In genomic region chr19:16379521-16380313, GRCh38 we compare ENCODE assay signal across 27 cellular contexts. TPM values are rescaled to one million over a fixed set of nuclear protein-coding genes. Genes with fewer than 3 reads are reported as not detected.
DNase-seq lines count a peak whose midpoint lies in the region; ATAC-seq and TF ChIP-seq lines count a peak whose summit lies in the region.
"Had no signal": no experiment of that assay in that cellular context is flagged by ENCODE, and none has a peak within 500 bp of the region (broad histone marks: within the 10 kb centered on the region; RNA-seq: fewer than 3 reads in every experiment).

No MANE protein-coding gene starts in this region.

- peaks cover 43 to 94% (median 69%) of the 10 kb centered on the region in 7 donors for H3K4me1 Mint-ChIP-seq in naive thymus-derived CD4-positive, alpha-beta T cell
- peaks cover 78% of the 10 kb centered on the region for H3K4me1 Mint-ChIP-seq in stimulated activated memory B cell treated with anti-CD40 and anti-IgM and Interleukin-4, amounts not matched to agents 10 μg/mL and 1 μg/mL and 100 μg/mL, for 72 hours

- peak overlapping the region; percentile 92 for H3K27ac ChIP-seq in cardiac muscle cell
- no peak overlapping the region for H3K27ac ChIP-seq in right cardiac atrium (ENCODE audit: low read length)
- peak overlapping the region; percentile 84 for H3K27ac ChIP-seq in naive thymus-derived CD4-positive, alpha-beta T cell (ENCODE audit: low read depth, low read length)
- H3K27ac ChIP-seq: lower lobe of right lung, right lobe of liver, vagina had no signal

- H3K4me3 ChIP-seq in cardiac muscle cell (no peak overlapping the region), right cardiac atrium (ENCODE audit: low read length) (no peak overlapping the region)
- H3K4me3 ChIP-seq in naive thymus-derived CD4-positive, alpha-beta T cell (ENCODE audit: low read length), result no peak overlapping the region
- H3K4me3 ChIP-seq: heart right ventricle, lower lobe of right lung, right lobe of liver, tibial artery, vagina had no signal

- no peaks in the 10 kb centered on the region for H3K27me3 Mint-ChIP-seq in naive thymus-derived CD4-positive, alpha-beta T cell
- H3K27me3 Mint-ChIP-seq in stimulated activated memory B cell treated with anti-CD40 and anti-IgM and Interleukin-4, amounts not matched to agents 10 μg/mL and 1 μg/mL and 100 μg/mL, for 72 hours, result no peaks in the 10 kb centered on the region
- H3K27me3 Mint-ChIP-seq: activated CD4-positive, alpha-beta T cell treated with anti-CD3 and anti-CD28 coated beads for 36 hours had no signal

- peaks cover 31% of the 10 kb centered on the region for H3K4me1 ChIP-seq in cardiac muscle cell (ENCODE audit: low read depth)
- peaks cover 13% of the 10 kb centered on the region for H3K4me1 ChIP-seq in right cardiac atrium (ENCODE audit: control insufficient read depth, insufficient read depth, low read length)
- H3K4me1 ChIP-seq in naive thymus-derived CD4-positive, alpha-beta T cell (ENCODE audit: control insufficient read depth in 2 of 2, insufficient read depth in 2 of 2, low read length in 2 of 2), result peaks cover 63 to 85% of the 10 kb centered on the region in 2 donors

- H3K27me3 ChIP-seq in cardiac muscle cell, result no peaks in the 10 kb centered on the region
- no peaks in the 10 kb centered on the region for H3K27me3 ChIP-seq in right cardiac atrium (ENCODE audit: control insufficient read depth, insufficient read depth)
- H3K27me3 ChIP-seq in naive thymus-derived CD4-positive, alpha-beta T cell (ENCODE audit: control insufficient read depth in 2 of 2, insufficient read depth in 2 of 2, low read length in 2 of 2), result no peaks in the 10 kb centered on the region
- H3K27me3 ChIP-seq: heart right ventricle, right lobe of liver, tibial artery, vagina had no signal

- POLR2A ChIA-PET in naive thymus-derived CD4-positive, alpha-beta T cell (lab: Charles Lee), result interaction anchor here (5.5 to 35.0 kb wide), 3 partner anchors 17 to 133 kb away, joined by 87 to 4370 read pairs (median 1067); partner anchors contain the start of gene KLF2

- WGBS in right cardiac atrium, result 96% methylated on average over 21 of the region's 21 CpGs

- CTCF ChIA-PET in naive thymus-derived CD4-positive, alpha-beta T cell (lab: Charles Lee), result interaction anchor here (0.6 to 5.5 kb wide), 3 partner anchors 9 to 133 kb away, joined by 4 to 140 read pairs (median 85); no protein-coding TSS in a partner anchor

- no peak for ATAC-seq in right cardiac atrium
- ATAC-seq in naive thymus-derived CD4-positive, alpha-beta T cell, result no peak
- ATAC-seq in stimulated activated memory B cell treated with anti-CD40 and anti-IgM and Interleukin-4, amounts not matched to agents 10 μg/mL and 1 μg/mL and 100 μg/mL, for 72 hours, result no peak
- no peak for ATAC-seq in HG02610 (IDR thresholded peaks at IDR 0.05; ENCODE audit: unreplicated experiment)
- ATAC-seq: activated CD4-positive, alpha-beta T cell treated with anti-CD3 and anti-CD28 coated beads for 36 hours; heart right ventricle; lower lobe of right lung; Panc1; right lobe of liver had no signal

- intact Hi-C loops in right cardiac atrium (cut with DNase I), result loop anchor here in 3 of 4 donors (5.0 kb wide), 4 partner anchors 37 to 132 kb away; no protein-coding TSS in a partner anchor
- intact Hi-C loops in naive thymus-derived CD4-positive, alpha-beta T cell (cut with micrococcal nuclease), result no loop called here

- H3K36me3 Mint-ChIP-seq in naive thymus-derived CD4-positive, alpha-beta T cell, result peaks cover 0 to 33% (median 9%) of the 10 kb centered on the region in 5 donors
- H3K36me3 Mint-ChIP-seq in stimulated activated memory B cell treated with anti-CD40 and anti-IgM and Interleukin-4, amounts not matched to agents 10 μg/mL and 1 μg/mL and 100 μg/mL, for 72 hours, result peaks cover 61% of the 10 kb centered on the region

- TF ChIP-seq CTCF in cardiac muscle cell (IDR thresholded peaks at IDR 0.05; ENCODE audit: low read depth, low read length), result no peak

- H3K9me3 ChIP-seq in cardiac muscle cell (ENCODE audit: low read depth) (no peaks in the 10 kb centered on the region), right cardiac atrium (ENCODE audit: control insufficient read depth, low read length) (no peaks in the 10 kb centered on the region)
- no peaks in the 10 kb centered on the region for H3K9me3 ChIP-seq in naive thymus-derived CD4-positive, alpha-beta T cell (ENCODE audit: control insufficient read depth in 2 of 3, low read length in 3 of 3)
- H3K9me3 ChIP-seq: heart right ventricle, lower lobe of right lung, right lobe of liver, tibial artery, vagina had no signal

- DNase-seq in cardiac muscle cell (ENCODE audit: low read depth in 1 of 2, low spot score in 1 of 2) (no peak), right cardiac atrium (no peak), RKO (ENCODE audit: low spot score) (peak; percentile 9), AG08395 (ENCODE audit: low spot score) (no peak), dermis blood vessel endothelial cell (no peak)
- peak in 1 of 9 donors; percentile 19 for DNase-seq in naive thymus-derived CD4-positive, alpha-beta T cell
- DNase-seq: activated CD4-positive, alpha-beta T cell treated with anti-CD3 and anti-CD28 coated beads for 36 hours; activated naive CD4-positive, alpha-beta T cell; activated T-cell treated with anti-CD3 and anti-CD28 coated beads, Interleukin-2, amount 50 U/mL, for 48 hours; cerebellar nuclear complex; COR-L47; DMS53; heart right ventricle; IMR-90; MV-4-11; NCI-H2107; NCI-H345; nephron progenitor cell; SIG-M5; stimulated activated CD4-positive, alpha-beta T cell treated with anti-CD3 and anti-CD28 coated beads, Interleukin-4, amount 100 ng/mL, for 1 hour; tibial artery had no signal

- H3K9me3 Mint-ChIP-seq in naive thymus-derived CD4-positive, alpha-beta T cell, result no peaks in the 10 kb centered on the region
- H3K9me3 Mint-ChIP-seq in stimulated activated memory B cell treated with anti-CD40 and anti-IgM and Interleukin-4, amounts not matched to agents 10 μg/mL and 1 μg/mL and 100 μg/mL, for 72 hours, result no peaks in the 10 kb centered on the region
- H3K9me3 Mint-ChIP-seq: nephron progenitor cell had no signal

- H3K27ac Mint-ChIP-seq in naive thymus-derived CD4-positive, alpha-beta T cell, result peak overlapping the region in 5 of 9 donors; percentile 32 to 97 (median 91)
- peak overlapping the region; percentile 51 for H3K27ac Mint-ChIP-seq in stimulated activated memory B cell treated with anti-CD40 and anti-IgM and Interleukin-4, amounts not matched to agents 10 μg/mL and 1 μg/mL and 100 μg/mL, for 72 hours
- H3K27ac Mint-ChIP-seq: activated CD4-positive, alpha-beta T cell treated with anti-CD3 and anti-CD28 coated beads for 36 hours; nephron progenitor cell had no signal

- no peak overlapping the region for H3K4me3 Mint-ChIP-seq in naive thymus-derived CD4-positive, alpha-beta T cell
- no peak overlapping the region for H3K4me3 Mint-ChIP-seq in stimulated activated memory B cell treated with anti-CD40 and anti-IgM and Interleukin-4, amounts not matched to agents 10 μg/mL and 1 μg/mL and 100 μg/mL, for 72 hours
- H3K4me3 Mint-ChIP-seq: activated CD4-positive, alpha-beta T cell treated with anti-CD3 and anti-CD28 coated beads for 36 hours; nephron progenitor cell had no signal

- H3K36me3 ChIP-seq in cardiac muscle cell, result peaks cover 12% of the 10 kb centered on the region
- peaks cover 0 to 13% (median 0%) of the 10 kb centered on the region in 3 experiments for H3K36me3 ChIP-seq in naive thymus-derived CD4-positive, alpha-beta T cell (ENCODE audit: control insufficient read depth in 2 of 3, insufficient read depth in 3 of 3, low read length in 3 of 3)

RNA-seq across cellular contexts. Expression of gene KLF2, which starts 55.1 kb away (rescaled TPM):
- 7.8 and 13.4 TPM in 2 replicates for total RNA-seq in cardiac muscle cell
- polyA plus RNA-seq in cardiac muscle cell, result 10.9 and 12.1 TPM in 2 replicates
- 10 to 100 TPM; 53.3 to 73.5 (median 68.1) TPM for total RNA-seq in right cardiac atrium
- 30.9 TPM for polyA plus RNA-seq in right cardiac atrium
- 100 to 1,000 TPM; 195 to 630 (median 466) TPM for total RNA-seq in naive thymus-derived CD4-positive, alpha-beta T cell
- polyA plus RNA-seq in naive thymus-derived CD4-positive, alpha-beta T cell, result 100 to 1,000 TPM; 119 to 149 TPM
- 4.4 and 5.1 TPM in 2 replicates for total RNA-seq in dermis blood vessel endothelial cell

Comparison
In these comparisons a context has a peak if more than half of its experiments do, and no peak if none do; other contexts are left out.
1. intact Hi-C loops: an anchor here in right cardiac atrium (5.0 kb wide); none called in naive thymus-derived CD4-positive, alpha-beta T cell.